Comparison of ENCODE assay signal across 20 cellular contexts in genomic region chr18:44321868-44322590, GRCh38.
"Had no signal": no experiment of that assay in that cellular context is flagged by ENCODE, and none has a peak within 500 bp of the region (broad histone marks: within the 10 kb centered on the region; RNA-seq: fewer than 3 reads in every experiment).

No MANE protein-coding gene starts in this region.

- H3K27me3 ChIP-seq: esophagus muscularis mucosa, heart right ventricle, ovary, sigmoid colon, tibial nerve, upper lobe of left lung had no signal

- DNase-seq: dermis blood vessel endothelial cell; effector memory CD4-positive, alpha-beta T cell; foreskin melanocyte; glutamatergic neuron; heart right ventricle; hippocampal formation; left colon; mesenchymal stem cell; mucosa of descending colon; naive B cell; ovary; sigmoid colon; stimulated activated CD4-positive, alpha-beta T cell treated with anti-CD3 and anti-CD28 coated beads, Interleukin-2, amount 100 ng/mL, for 24 hours; stimulated activated CD4-positive, alpha-beta T cell treated with anti-CD3 and anti-CD28 coated beads, Interleukin-4, amount 100 ng/mL, for 24 hours had no signal

- H3K27ac ChIP-seq: coronary artery, esophagus muscularis mucosa, heart right ventricle, ovary, psoas muscle, sigmoid colon, thoracic aorta, tibial nerve, upper lobe of left lung had no signal

- H3K36me3 ChIP-seq: esophagus muscularis mucosa, heart right ventricle, ovary, sigmoid colon, thoracic aorta, tibial nerve, upper lobe of left lung had no signal

- H3K9me3 ChIP-seq: esophagus muscularis mucosa, heart right ventricle, mucosa of descending colon, ovary, psoas muscle, sigmoid colon, thoracic aorta, tibial nerve, upper lobe of left lung had no signal

- H3K4me1 ChIP-seq: heart right ventricle, psoas muscle, sigmoid colon, upper lobe of left lung had no signal

- H3K4me3 ChIP-seq: coronary artery, esophagus muscularis mucosa, heart right ventricle, mucosa of descending colon, ovary, psoas muscle, sigmoid colon, thoracic aorta, tibial nerve, upper lobe of left lung had no signal
